ENCODE assay signal across 1 cellular context in the genomic region with DNA sequence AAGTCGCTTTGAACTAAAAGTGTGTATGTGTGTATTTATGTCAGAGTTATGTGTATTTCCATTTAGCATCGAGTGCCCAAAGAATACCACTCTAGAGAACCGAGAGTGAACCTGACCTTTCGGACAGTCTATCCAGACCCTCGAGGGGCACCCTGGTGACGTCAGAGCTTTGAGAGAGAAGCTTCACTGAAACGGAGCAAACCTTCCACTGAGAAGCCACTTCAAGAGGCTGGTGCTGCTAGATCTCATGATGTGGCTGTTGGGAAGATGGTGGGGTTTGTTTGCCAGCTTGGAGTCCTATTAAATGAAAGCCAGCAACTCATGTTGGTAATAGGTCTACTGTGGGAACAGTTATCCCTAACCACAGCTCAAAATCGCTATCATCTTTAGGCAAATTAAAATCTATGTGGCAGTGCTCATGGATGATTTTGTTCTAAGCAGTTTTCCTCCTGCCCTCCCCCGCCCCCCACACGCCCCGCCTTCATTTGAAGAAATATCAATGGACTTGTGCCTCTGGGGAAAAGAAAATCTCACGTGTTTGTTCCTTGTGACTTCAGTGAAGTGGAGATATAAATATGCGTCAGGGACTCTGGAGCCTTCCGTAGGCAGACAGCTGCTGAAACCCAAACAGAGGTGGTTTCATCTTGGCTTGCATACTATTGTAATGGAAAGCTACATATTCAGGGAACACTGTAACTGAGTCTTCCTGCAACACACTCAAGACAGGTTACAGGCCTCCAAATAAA.
TF ChIP-seq lines count a peak whose summit lies in the region.

No MANE protein-coding gene starts in this region.

TF ChIP-seq in SK-N-SH treated with all-trans-retinoic acid at 6 μM for 48 hours, 23 proteins besides CTCF, POLR2A, EP300 and RAD21 (continued from another document):
- TF ChIP-seq, protein P1, sequence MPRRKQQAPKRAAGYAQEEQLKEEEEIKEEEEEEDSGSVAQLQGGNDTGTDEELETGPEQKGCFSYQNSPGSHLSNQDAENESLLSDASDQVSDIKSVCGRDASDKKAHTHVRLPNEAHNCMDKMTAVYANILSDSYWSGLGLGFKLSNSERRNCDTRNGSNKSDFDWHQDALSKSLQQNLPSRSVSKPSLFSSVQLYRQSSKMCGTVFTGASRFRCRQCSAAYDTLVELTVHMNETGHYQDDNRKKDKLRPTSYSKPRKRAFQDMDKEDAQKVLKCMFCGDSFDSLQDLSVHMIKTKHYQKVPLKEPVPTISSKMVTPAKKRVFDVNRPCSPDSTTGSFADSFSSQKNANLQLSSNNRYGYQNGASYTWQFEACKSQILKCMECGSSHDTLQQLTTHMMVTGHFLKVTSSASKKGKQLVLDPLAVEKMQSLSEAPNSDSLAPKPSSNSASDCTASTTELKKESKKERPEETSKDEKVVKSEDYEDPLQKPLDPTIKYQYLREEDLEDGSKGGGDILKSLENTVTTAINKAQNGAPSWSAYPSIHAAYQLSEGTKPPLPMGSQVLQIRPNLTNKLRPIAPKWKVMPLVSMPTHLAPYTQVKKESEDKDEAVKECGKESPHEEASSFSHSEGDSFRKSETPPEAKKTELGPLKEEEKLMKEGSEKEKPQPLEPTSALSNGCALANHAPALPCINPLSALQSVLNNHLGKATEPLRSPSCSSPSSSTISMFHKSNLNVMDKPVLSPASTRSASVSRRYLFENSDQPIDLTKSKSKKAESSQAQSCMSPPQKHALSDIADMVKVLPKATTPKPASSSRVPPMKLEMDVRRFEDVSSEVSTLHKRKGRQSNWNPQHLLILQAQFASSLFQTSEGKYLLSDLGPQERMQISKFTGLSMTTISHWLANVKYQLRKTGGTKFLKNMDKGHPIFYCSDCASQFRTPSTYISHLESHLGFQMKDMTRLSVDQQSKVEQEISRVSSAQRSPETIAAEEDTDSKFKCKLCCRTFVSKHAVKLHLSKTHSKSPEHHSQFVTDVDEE (CRISPR knock-in tag; IDR thresholded peaks at IDR 0.05) = no peak
- TF ChIP-seq, protein P2, sequence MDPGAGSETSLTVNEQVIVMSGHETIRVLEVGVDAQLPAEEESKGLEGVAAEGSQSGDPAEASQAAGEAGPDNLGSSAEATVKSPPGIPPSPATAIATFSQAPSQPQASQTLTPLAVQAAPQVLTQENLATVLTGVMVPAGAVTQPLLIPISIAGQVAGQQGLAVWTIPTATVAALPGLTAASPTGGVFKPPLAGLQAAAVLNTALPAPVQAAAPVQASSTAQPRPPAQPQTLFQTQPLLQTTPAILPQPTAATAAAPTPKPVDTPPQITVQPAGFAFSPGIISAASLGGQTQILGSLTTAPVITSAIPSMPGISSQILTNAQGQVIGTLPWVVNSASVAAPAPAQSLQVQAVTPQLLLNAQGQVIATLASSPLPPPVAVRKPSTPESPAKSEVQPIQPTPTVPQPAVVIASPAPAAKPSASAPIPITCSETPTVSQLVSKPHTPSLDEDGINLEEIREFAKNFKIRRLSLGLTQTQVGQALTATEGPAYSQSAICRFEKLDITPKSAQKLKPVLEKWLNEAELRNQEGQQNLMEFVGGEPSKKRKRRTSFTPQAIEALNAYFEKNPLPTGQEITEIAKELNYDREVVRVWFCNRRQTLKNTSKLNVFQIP (CRISPR knock-in tag; IDR thresholded peaks at IDR 0.05; ENCODE audit: borderline replicate concordance, low read depth) = no peak
- TF ChIP-seq BACH2 (CRISPR knock-in tag; IDR thresholded peaks at IDR 0.05; ENCODE audit: borderline replicate concordance) (no peak), GLIS3 (CRISPR knock-in tag; IDR thresholded peaks at IDR 0.05) (no peak), ARNTL (CRISPR knock-in tag; IDR thresholded peaks at IDR 0.05; ENCODE audit: borderline replicate concordance, low read depth) (no peak), ZNF70 (CRISPR knock-in tag; IDR thresholded peaks at IDR 0.05) (no peak), ISL1 (CRISPR knock-in tag; IDR thresholded peaks at IDR 0.05) (no peak), OSR1 (CRISPR knock-in tag; IDR thresholded peaks at IDR 0.05) (no peak)
